10 cellular contexts compared by ENCODE assay signal in the genomic region with DNA sequence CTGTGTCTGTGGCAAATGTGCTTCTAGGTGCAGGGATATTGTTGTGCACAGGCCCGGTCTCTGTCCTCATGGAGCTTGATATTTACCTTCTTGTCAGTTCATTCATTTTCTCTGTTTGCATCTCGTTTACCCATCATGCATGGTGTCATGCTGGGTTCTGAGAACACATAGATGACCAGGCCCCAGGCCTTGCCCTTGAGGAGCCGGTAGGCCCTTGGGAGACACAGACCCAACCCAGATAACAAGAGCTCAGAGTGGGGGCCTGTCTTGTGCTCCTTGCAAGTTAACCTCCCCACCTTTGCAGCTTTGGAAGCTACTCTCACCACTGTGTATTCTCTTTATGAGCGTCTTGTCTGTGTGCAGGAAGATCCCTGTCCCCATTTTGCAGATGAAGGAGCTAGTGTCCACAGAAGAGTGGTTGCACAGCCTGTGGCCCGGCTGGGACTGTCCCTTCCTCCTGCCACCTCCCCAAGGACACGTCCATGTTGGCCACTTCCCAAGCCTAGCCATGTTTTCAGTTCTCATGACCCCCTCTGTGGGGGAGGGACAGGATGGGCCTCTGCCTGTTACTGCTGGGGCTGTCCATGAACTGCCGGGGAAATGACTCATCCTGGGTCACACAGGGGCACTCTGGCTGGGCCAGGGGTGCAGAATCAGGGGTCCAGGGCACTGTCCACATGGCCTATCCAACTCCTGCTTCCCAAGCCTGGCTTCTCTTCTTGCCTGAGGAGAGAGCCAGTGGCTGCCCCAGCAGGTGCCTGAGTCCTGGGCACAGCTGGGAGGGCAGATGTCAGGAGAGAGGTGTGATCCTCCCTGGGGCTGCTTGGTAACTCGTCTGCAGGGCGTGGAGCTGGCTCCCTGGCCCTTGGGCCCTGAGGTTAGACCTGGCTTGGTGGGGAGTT. TPM values are rescaled to one million over a fixed set of nuclear protein-coding genes. Genes with fewer than 3 reads are reported as not detected.
DNase-seq lines count a peak whose midpoint lies in the region; ATAC-seq, FAIRE-seq and TF ChIP-seq lines count a peak whose summit lies in the region.
"Had no signal": no experiment of that assay in that cellular context is flagged by ENCODE, and none has a peak within 500 bp of the region (broad histone marks: within the 10 kb centered on the region; RNA-seq: fewer than 3 reads in every experiment).

No MANE protein-coding gene starts in this region.

- TF ChIP-seq POLR2A in A549 (IDR thresholded peaks at IDR 0.05; ENCODE audit: low read length), result no peak

- TF ChIP-seq CTCF in A549 (IDR thresholded peaks at IDR 0.05), result no peak

- WGBS in A549 (ENCODE audit: missing lambda C conversion rate), result 45% methylated on average over 9 of the region's 9 CpGs

- no peak for FAIRE-seq in A549 (lab: Jason Lieb, UNC)

- H3K4me1 ChIP-seq in A549, result peaks cover 39% of the 10 kb centered on the region

- CTCF ChIA-PET in A549 (lab: Yijun Ruan, JAX), result interaction anchor here (0.6 to 9.8 kb wide), 11 partner anchors 8 to 283 kb away, joined by 3 to 98 read pairs (median 4); partner anchors contain the start of gene IMP3

- DNase-seq in A549 (ENCODE audit: low read depth in 1 of 2, low spot score in 1 of 2) (no peak), LHCN-M2 (ENCODE audit: low read depth) (peak; percentile 38), dermis blood vessel endothelial cell (peak; percentile 67), midbrain (lab: John Stamatoyannopoulos, UW) (peak; percentile 6), globus pallidus (ENCODE audit: low spot score) (no peak), DMS114 treated with DMSO at 0.1 percent for 48 hours (lab: John Stamatoyannopoulos, UW; ENCODE audit: unreplicated experiment) (no peak)
- DNase-seq: activated T-cell treated with anti-CD3 and anti-CD28 coated beads, Interleukin-2, amount 50 U/mL, for 4 hours; stimulated activated CD4-positive, alpha-beta T cell treated with anti-CD3 and anti-CD28 coated beads, Interleukin-4, amount 100 ng/mL, for 1 hour had no signal

- no peak overlapping the region for H3K4me3 ChIP-seq in A549

- TF ChIP-seq EP300 in A549 (IDR thresholded peaks at IDR 0.05), result no peak

- no peak for TF ChIP-seq RAD21 in A549 (conservative IDR thresholded peaks at IDR 0.05 in 1 of 2, IDR thresholded peaks at IDR 0.05 in 1 of 2)

- peak overlapping the region; percentile 56 to 76 for H3K27ac ChIP-seq in A549

- peak overlapping the region; percentile 69 for H3K4me2 ChIP-seq in A549

- ATAC-seq in A549 (no peak), GM19023 (IDR thresholded peaks at IDR 0.05; ENCODE audit: unreplicated experiment) (no peak), HG03457 (IDR thresholded peaks at IDR 0.05; ENCODE audit: unreplicated experiment) (no peak)
- ATAC-seq: activated T-cell treated with anti-CD3 and anti-CD28 coated beads, Interleukin-2, amount 50 U/mL, for 4 hours had no signal

- POLR2A ChIA-PET in A549 (lab: Yijun Ruan, JAX), result interaction anchor here (1.6 to 2.4 kb wide), 2 partner anchors 10 to 11 kb away, joined by 4 to 13 read pairs; partner anchors contain the start of gene IMP3

- no peaks in the 10 kb centered on the region for H3K9me3 ChIP-seq in A549

TF ChIP-seq in A549, 52 proteins besides CTCF, POLR2A, EP300 and RAD21:
- no peak for TF ChIP-seq TP53 (CRISPR knock-in tag; IDR thresholded peaks at IDR 0.05)
- no peak for TF ChIP-seq FOSL2 (IDR thresholded peaks at IDR 0.05)
- peak; percentile 50 for TF ChIP-seq FOSL2 (CRISPR knock-in tag; IDR thresholded peaks at IDR 0.05)

RNA-seq across cellular contexts. Expression of gene SNX33, which starts 3.4 kb away (rescaled TPM):
- polyA plus RNA-seq in A549 (2011; rRNA removed) (8.4 and 10.7 TPM in 2 replicates), A549 (2017; fragmentation: RNase III; extraction: RNeasy Plus Mini Kit Qiagen cat#74134 plus additional on column Dnase treatment) (8.1 to 11.6 TPM (median 11.2 TPM) in 3 replicates)
- polyA plus RNA-seq in A549 (2012; cell fraction: cytosol; rRNA removed), result 5.3 and 7.3 TPM in 2 replicates
- polyA plus RNA-seq in A549 (2012; cell fraction: nucleus; rRNA removed), result 9.0 and 10.2 TPM in 2 replicates
- polyA minus RNA-seq in A549 (2011; rRNA and poly(A)+ RNA removed), result 19.7 and 21.2 TPM in 2 replicates
- total RNA-seq in LHCN-M2 (2014; rRNA removed) (15.5 and 18.3 TPM in 2 replicates), dermis blood vessel endothelial cell (13.8 and 19.1 TPM in 2 replicates)
- polyA plus RNA-seq in LHCN-M2 (2012), result 22.6 TPM

RNA-seq across cellular contexts. Expression of gene IMP3, which starts 11.1 kb away (rescaled TPM):
- polyA plus RNA-seq in A549 (2011; rRNA removed) (80.6 and 94.7 TPM in 2 replicates), A549 (2017; fragmentation: RNase III; extraction: RNeasy Plus Mini Kit Qiagen cat#74134 plus additional on column Dnase treatment) (87.1 to 90.0 TPM (median 88.6 TPM) in 3 replicates)
- polyA plus RNA-seq in A549 (2012; cell fraction: cytosol; rRNA removed), result 152 and 188 TPM in 2 replicates
- polyA plus RNA-seq in A549 (2012; cell fraction: nucleus; rRNA removed), result 182 and 230 TPM in 2 replicates
- polyA minus RNA-seq in A549 (2011; rRNA and poly(A)+ RNA removed), result 24.8 and 25.0 TPM in 2 replicates
- total RNA-seq in LHCN-M2 (2014; rRNA removed) (155 and 164 TPM in 2 replicates), dermis blood vessel endothelial cell (81.7 and 138 TPM in 2 replicates)
- polyA plus RNA-seq in LHCN-M2 (2012), result 58.9 TPM

RNA-seq across cellular contexts. Expression of gene SNUPN, which starts 25.6 kb away (rescaled TPM):
- polyA plus RNA-seq in A549 (2011; rRNA removed), result 33.6 and 38.5 TPM in 2 replicates
- polyA plus RNA-seq in A549 (2012; cell fraction: cytosol; rRNA removed), result 21.7 and 25.1 TPM in 2 replicates
- 11.1 and 16.7 TPM in 2 replicates for polyA plus RNA-seq in A549 (2012; cell fraction: nucleus; rRNA removed)
- polyA plus RNA-seq in A549 (2017; fragmentation: RNase III; extraction: RNeasy Plus Mini Kit Qiagen cat#74134 plus additional on column Dnase treatment), result 29.2 to 30.1 TPM (median 30.1 TPM) in 3 replicates
- 16.4 and 18.2 TPM in 2 replicates for polyA minus RNA-seq in A549 (2011; rRNA and poly(A)+ RNA removed)
- total RNA-seq in LHCN-M2 (2014; rRNA removed), result 34.3 and 43.9 TPM in 2 replicates
- 25.2 TPM for polyA plus RNA-seq in LHCN-M2 (2012)
- total RNA-seq in dermis blood vessel endothelial cell, result 23.6 and 25.2 TPM in 2 replicates

Comparison
In these comparisons a context has a peak if more than half of its experiments do, and no peak if none do; other contexts are left out.
1. DNase-seq: peak in LHCN-M2 (single experiment), dermis blood vessel endothelial cell (single experiment) and midbrain (single experiment); none in A549 (0 of 2), globus pallidus (single experiment) and DMS114 treated with DMSO at 0.1 percent for 48 hours (single experiment).